In genomic region chr9:126374366-126374781, GRCh38 we compare ENCODE assay signal across 1 cellular context.
TF ChIP-seq lines count a peak whose summit lies in the region.

No MANE protein-coding gene starts in this region.

TF ChIP-seq in WTC11, 78 proteins besides CTCF, POLR2A, EP300 and RAD21 (continued from another document):
- TF ChIP-seq AR (CRISPR knock-in tag; IDR thresholded peaks at IDR 0.05) (no peak), NFYB (CRISPR knock-in tag; conservative IDR thresholded peaks at IDR 0.05; ENCODE audit: low read depth) (no peak), ELF4 (CRISPR knock-in tag; IDR thresholded peaks at IDR 0.05; ENCODE audit: low read depth) (no peak), ETV6 (CRISPR knock-in tag; IDR thresholded peaks at IDR 0.05) (no peak), USF2 (CRISPR knock-in tag; IDR thresholded peaks at IDR 0.05) (no peak), ARID4B (CRISPR knock-in tag; IDR thresholded peaks at IDR 0.05; ENCODE audit: borderline replicate concordance) (no peak), ATF1 (CRISPR knock-in tag; IDR thresholded peaks at IDR 0.05) (no peak)
